11 cellular contexts compared by ENCODE assay signal in the genomic region with DNA sequence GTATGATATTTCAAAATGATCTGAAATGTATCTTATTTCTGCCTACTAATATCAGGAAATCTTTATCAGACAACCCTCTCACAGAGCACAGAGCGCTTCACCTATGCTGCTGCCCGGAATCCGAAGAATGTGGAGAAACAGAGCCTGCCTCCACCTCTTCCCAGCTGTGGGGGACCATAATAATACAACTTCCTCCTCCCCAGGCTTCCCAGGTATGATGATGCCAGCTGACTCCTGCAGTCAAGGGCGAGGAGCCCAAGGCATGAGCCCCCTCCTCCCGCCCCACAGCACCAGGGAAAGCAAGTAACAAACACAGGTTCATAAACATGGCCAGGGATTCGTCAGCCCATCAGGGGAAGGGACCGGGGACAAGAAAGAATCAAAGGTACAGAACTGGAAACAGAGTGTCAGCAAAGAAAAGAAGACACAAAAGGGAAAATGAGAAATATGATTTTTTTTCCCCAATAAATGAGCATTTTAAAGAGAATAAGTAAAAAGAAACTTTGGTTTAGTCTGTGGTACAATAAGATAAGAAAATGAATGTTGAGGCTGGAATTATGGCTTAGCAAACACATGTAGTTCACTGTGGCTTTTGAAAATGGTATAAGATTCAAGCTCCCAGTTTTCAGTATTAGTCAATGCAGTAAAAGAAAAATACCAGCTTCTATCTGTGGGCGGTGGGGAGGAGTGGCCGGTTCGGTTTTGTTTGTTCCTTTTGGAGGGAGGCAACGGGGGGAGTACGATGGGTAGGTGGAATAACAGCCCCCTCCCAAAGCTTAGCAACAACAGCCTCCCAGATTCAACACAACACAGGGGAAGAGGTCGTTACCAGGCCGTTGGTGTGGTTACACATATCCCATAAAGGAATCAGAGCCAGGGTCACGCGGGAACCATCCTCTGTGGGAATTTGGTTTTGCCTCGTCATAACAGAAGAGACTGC.
DNase-seq lines count a peak whose midpoint lies in the region; ATAC-seq and TF ChIP-seq lines count a peak whose summit lies in the region.
"Had no signal": no experiment of that assay in that cellular context is flagged by ENCODE, and none has a peak within 500 bp of the region (broad histone marks: within the 10 kb centered on the region; RNA-seq: fewer than 3 reads in every experiment).

No MANE protein-coding gene starts in this region.

- in situ Hi-C loops in KBM-7 (cut with MboI; ENCODE audit: low pct_unique_long_range_greater_than_20kb, low sequenced_read_pairs), result no loop called here

- ATAC-seq in omental fat pad (ENCODE audit: low FRiP score) (peak; percentile 61), GM19452 (IDR thresholded peaks at IDR 0.05; ENCODE audit: unreplicated experiment) (no peak)
- ATAC-seq: mucosa of descending colon, T-cell had no signal

- TF ChIP-seq CTCF in omental fat pad (IDR thresholded peaks at IDR 0.05), result no peak

- peak; percentile 71 for DNase-seq in ELF-1 (ENCODE audit: low read depth, low spot score)
- peak; percentile 39 for DNase-seq in ecto neural progenitor cell (ENCODE audit: low spot score)
- DNase-seq in omental fat pad (ENCODE audit: low spot score), result no peak
- no peak for DNase-seq in NCI-H1105 (lab: John Stamatoyannopoulos, UW)
- no peak for DNase-seq in KBM-7
- DNase-seq: CD8-positive, alpha-beta memory T cell; mucosa of descending colon; NCI-H1694; T-cell had no signal

- TF ChIP-seq RAD21 in Ishikawa (IDR thresholded peaks at IDR 0.05; ENCODE audit: low read depth), result no peak

- no peak for TF ChIP-seq EP300 in Ishikawa (IDR thresholded peaks at IDR 0.05; ENCODE audit: borderline replicate concordance)

TF ChIP-seq in Ishikawa, 13 proteins besides CTCF, POLR2A, EP300 and RAD21:
- TF ChIP-seq, protein P1, sequence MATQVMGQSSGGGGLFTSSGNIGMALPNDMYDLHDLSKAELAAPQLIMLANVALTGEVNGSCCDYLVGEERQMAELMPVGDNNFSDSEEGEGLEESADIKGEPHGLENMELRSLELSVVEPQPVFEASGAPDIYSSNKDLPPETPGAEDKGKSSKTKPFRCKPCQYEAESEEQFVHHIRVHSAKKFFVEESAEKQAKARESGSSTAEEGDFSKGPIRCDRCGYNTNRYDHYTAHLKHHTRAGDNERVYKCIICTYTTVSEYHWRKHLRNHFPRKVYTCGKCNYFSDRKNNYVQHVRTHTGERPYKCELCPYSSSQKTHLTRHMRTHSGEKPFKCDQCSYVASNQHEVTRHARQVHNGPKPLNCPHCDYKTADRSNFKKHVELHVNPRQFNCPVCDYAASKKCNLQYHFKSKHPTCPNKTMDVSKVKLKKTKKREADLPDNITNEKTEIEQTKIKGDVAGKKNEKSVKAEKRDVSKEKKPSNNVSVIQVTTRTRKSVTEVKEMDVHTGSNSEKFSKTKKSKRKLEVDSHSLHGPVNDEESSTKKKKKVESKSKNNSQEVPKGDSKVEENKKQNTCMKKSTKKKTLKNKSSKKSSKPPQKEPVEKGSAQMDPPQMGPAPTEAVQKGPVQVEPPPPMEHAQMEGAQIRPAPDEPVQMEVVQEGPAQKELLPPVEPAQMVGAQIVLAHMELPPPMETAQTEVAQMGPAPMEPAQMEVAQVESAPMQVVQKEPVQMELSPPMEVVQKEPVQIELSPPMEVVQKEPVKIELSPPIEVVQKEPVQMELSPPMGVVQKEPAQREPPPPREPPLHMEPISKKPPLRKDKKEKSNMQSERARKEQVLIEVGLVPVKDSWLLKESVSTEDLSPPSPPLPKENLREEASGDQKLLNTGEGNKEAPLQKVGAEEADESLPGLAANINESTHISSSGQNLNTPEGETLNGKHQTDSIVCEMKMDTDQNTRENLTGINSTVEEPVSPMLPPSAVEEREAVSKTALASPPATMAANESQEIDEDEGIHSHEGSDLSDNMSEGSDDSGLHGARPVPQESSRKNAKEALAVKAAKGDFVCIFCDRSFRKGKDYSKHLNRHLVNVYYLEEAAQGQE (IDR thresholded peaks at IDR 0.05; ENCODE audit: low read depth), result no peak
- TF ChIP-seq TEAD4 (IDR thresholded peaks at IDR 0.05), result peak; percentile 95

Comparison
In these comparisons a context has a peak if more than half of its experiments do, and no peak if none do; other contexts are left out.
1. DNase-seq: peak in ELF-1 (single experiment) and ecto neural progenitor cell (single experiment); none in omental fat pad (single experiment), NCI-H1105 (single experiment) and KBM-7 (single experiment).